ENCODE assay signal across 1 cellular context in the genomic region with DNA sequence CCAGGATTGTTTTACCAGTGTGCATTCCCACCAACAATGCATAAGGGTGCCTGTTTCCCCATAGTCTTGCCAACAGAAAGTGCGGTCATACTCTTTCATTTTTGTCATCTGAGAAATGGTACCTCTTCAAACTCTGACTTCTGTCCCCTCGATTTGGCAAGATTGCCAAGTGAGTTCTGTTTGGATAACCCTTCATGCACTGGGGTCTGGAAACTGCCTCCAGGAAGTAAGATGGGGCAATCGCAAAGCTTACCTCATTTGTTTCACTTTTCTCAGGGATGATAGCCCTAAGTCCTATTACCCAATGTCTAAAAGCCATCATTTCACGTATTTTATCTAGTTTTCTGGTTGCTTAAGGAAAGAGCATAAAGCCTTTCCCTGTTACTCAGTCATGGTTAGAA.
A peak's percentile ranks its signal among the peaks of the same experiment; 100 is the strongest.
TF ChIP-seq lines count a peak whose summit lies in the region.

No MANE protein-coding gene starts in this region.

TF ChIP-seq in HepG2, 621 proteins besides CTCF, POLR2A, EP300 and RAD21 (continued from another document and continues in another):
- TF ChIP-seq, protein P1, sequence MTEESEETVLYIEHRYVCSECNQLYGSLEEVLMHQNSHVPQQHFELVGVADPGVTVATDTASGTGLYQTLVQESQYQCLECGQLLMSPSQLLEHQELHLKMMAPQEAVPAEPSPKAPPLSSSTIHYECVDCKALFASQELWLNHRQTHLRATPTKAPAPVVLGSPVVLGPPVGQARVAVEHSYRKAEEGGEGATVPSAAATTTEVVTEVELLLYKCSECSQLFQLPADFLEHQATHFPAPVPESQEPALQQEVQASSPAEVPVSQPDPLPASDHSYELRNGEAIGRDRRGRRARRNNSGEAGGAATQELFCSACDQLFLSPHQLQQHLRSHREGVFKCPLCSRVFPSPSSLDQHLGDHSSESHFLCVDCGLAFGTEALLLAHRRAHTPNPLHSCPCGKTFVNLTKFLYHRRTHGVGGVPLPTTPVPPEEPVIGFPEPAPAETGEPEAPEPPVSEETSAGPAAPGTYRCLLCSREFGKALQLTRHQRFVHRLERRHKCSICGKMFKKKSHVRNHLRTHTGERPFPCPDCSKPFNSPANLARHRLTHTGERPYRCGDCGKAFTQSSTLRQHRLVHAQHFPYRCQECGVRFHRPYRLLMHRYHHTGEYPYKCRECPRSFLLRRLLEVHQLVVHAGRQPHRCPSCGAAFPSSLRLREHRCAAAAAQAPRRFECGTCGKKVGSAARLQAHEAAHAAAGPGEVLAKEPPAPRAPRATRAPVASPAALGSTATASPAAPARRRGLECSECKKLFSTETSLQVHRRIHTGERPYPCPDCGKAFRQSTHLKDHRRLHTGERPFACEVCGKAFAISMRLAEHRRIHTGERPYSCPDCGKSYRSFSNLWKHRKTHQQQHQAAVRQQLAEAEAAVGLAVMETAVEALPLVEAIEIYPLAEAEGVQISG (CRISPR knock-in tag; IDR thresholded peaks at IDR 0.05): no peak
- TF ChIP-seq, protein P2, sequence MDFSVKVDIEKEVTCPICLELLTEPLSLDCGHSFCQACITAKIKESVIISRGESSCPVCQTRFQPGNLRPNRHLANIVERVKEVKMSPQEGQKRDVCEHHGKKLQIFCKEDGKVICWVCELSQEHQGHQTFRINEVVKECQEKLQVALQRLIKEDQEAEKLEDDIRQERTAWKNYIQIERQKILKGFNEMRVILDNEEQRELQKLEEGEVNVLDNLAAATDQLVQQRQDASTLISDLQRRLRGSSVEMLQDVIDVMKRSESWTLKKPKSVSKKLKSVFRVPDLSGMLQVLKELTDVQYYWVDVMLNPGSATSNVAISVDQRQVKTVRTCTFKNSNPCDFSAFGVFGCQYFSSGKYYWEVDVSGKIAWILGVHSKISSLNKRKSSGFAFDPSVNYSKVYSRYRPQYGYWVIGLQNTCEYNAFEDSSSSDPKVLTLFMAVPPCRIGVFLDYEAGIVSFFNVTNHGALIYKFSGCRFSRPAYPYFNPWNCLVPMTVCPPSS (IDR thresholded peaks at IDR 0.05): no peak
- TF ChIP-seq ZSCAN12 (CRISPR knock-in tag; IDR thresholded peaks at IDR 0.05) (no peak), ZFP36 (IDR thresholded peaks at IDR 0.05; ENCODE audit: borderline replicate concordance, low read depth, low read length, partially characterized antibody) (no peak), NFE2L2 (IDR thresholded peaks at IDR 0.05; ENCODE audit: low read length) (no peak), STAT5B (CRISPR knock-in tag; IDR thresholded peaks at IDR 0.05) (no peak), ZNF713 (CRISPR knock-in tag; IDR thresholded peaks at IDR 0.05) (no peak), FOXK1 (CRISPR knock-in tag; IDR thresholded peaks at IDR 0.05; ENCODE audit: borderline replicate concordance, low read depth) (peak; percentile 39; the same call in 1 of the 2 replicates), ZNF879 (CRISPR knock-in tag; IDR thresholded peaks at IDR 0.05) (no peak), MEIS1 (CRISPR knock-in tag; IDR thresholded peaks at IDR 0.05; ENCODE audit: borderline replicate concordance) (no peak), KDM6A (CRISPR knock-in tag; IDR thresholded peaks at IDR 0.05; ENCODE audit: low read depth) (no peak; the same call in 1 of the 2 replicates), ZNF605 (CRISPR knock-in tag; IDR thresholded peaks at IDR 0.05) (no peak), PAX8 (CRISPR knock-in tag; IDR thresholded peaks at IDR 0.05; ENCODE audit: borderline replicate concordance) (no peak), GLI4 (CRISPR knock-in tag; IDR thresholded peaks at IDR 0.05; ENCODE audit: borderline replicate concordance) (no peak), ZNF441 (CRISPR knock-in tag; IDR thresholded peaks at IDR 0.05; ENCODE audit: borderline replicate concordance) (no peak), ZNF564 (CRISPR knock-in tag; IDR thresholded peaks at IDR 0.05) (no peak), ZFP90 (CRISPR knock-in tag; IDR thresholded peaks at IDR 0.05; ENCODE audit: borderline replicate concordance) (no peak), ZNF20 (CRISPR knock-in tag; IDR thresholded peaks at IDR 0.05) (no peak), MLLT10 (CRISPR knock-in tag; IDR thresholded peaks at IDR 0.05) (no peak), ZNF138 (CRISPR knock-in tag; IDR thresholded peaks at IDR 0.05; ENCODE audit: low read depth) (no peak), ATAD3A (CRISPR knock-in tag; IDR thresholded peaks at IDR 0.05) (no peak), ATRX (CRISPR knock-in tag; IDR thresholded peaks at IDR 0.05; ENCODE audit: borderline replicate concordance) (no peak), MXD4 (CRISPR knock-in tag; IDR thresholded peaks at IDR 0.05) (no peak), TBP (CRISPR knock-in tag; IDR thresholded peaks at IDR 0.05) (no peak), HIVEP1 (CRISPR knock-in tag; IDR thresholded peaks at IDR 0.05) (no peak), DPF2 (CRISPR knock-in tag; IDR thresholded peaks at IDR 0.05; ENCODE audit: borderline replicate concordance, low read depth) (no peak), ZNF496 (CRISPR knock-in tag; IDR thresholded peaks at IDR 0.05; ENCODE audit: insufficient replicate concordance) (no peak), SP4 (CRISPR knock-in tag; IDR thresholded peaks at IDR 0.05) (no peak), HHEX (CRISPR knock-in tag; IDR thresholded peaks at IDR 0.05) (no peak), GPN1 (CRISPR knock-in tag; IDR thresholded peaks at IDR 0.05; ENCODE audit: borderline replicate concordance) (no peak), NR2F1 (CRISPR knock-in tag; IDR thresholded peaks at IDR 0.05) (no peak), ZFY (CRISPR knock-in tag; IDR thresholded peaks at IDR 0.05) (no peak), KDM2A (CRISPR knock-in tag; IDR thresholded peaks at IDR 0.05; ENCODE audit: borderline replicate concordance, low read depth) (no peak), ZKSCAN8 (CRISPR knock-in tag; IDR thresholded peaks at IDR 0.05; ENCODE audit: borderline replicate concordance) (0 out of 2 replicates have a peak, but pooled peaks have one; percentile 37)
- TF ChIP-seq, protein P3, sequence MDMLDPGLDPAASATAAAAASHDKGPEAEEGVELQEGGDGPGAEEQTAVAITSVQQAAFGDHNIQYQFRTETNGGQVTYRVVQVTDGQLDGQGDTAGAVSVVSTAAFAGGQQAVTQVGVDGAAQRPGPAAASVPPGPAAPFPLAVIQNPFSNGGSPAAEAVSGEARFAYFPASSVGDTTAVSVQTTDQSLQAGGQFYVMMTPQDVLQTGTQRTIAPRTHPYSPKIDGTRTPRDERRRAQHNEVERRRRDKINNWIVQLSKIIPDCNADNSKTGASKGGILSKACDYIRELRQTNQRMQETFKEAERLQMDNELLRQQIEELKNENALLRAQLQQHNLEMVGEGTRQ (IDR thresholded peaks at IDR 0.05; ENCODE audit: low read depth, low read length): no peak
- TF ChIP-seq, protein P3 (CRISPR knock-in tag; IDR thresholded peaks at IDR 0.05; ENCODE audit: borderline replicate concordance): no peak
- TF ChIP-seq, protein P4, sequence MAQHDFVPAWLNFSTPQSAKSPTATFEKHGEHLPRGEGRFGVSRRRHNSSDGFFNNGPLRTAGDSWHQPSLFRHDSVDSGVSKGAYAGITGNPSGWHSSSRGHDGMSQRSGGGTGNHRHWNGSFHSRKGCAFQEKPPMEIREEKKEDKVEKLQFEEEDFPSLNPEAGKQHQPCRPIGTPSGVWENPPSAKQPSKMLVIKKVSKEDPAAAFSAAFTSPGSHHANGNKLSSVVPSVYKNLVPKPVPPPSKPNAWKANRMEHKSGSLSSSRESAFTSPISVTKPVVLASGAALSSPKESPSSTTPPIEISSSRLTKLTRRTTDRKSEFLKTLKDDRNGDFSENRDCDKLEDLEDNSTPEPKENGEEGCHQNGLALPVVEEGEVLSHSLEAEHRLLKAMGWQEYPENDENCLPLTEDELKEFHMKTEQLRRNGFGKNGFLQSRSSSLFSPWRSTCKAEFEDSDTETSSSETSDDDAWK (CRISPR knock-in tag; IDR thresholded peaks at IDR 0.05): no peak
- TF ChIP-seq, protein P5, sequence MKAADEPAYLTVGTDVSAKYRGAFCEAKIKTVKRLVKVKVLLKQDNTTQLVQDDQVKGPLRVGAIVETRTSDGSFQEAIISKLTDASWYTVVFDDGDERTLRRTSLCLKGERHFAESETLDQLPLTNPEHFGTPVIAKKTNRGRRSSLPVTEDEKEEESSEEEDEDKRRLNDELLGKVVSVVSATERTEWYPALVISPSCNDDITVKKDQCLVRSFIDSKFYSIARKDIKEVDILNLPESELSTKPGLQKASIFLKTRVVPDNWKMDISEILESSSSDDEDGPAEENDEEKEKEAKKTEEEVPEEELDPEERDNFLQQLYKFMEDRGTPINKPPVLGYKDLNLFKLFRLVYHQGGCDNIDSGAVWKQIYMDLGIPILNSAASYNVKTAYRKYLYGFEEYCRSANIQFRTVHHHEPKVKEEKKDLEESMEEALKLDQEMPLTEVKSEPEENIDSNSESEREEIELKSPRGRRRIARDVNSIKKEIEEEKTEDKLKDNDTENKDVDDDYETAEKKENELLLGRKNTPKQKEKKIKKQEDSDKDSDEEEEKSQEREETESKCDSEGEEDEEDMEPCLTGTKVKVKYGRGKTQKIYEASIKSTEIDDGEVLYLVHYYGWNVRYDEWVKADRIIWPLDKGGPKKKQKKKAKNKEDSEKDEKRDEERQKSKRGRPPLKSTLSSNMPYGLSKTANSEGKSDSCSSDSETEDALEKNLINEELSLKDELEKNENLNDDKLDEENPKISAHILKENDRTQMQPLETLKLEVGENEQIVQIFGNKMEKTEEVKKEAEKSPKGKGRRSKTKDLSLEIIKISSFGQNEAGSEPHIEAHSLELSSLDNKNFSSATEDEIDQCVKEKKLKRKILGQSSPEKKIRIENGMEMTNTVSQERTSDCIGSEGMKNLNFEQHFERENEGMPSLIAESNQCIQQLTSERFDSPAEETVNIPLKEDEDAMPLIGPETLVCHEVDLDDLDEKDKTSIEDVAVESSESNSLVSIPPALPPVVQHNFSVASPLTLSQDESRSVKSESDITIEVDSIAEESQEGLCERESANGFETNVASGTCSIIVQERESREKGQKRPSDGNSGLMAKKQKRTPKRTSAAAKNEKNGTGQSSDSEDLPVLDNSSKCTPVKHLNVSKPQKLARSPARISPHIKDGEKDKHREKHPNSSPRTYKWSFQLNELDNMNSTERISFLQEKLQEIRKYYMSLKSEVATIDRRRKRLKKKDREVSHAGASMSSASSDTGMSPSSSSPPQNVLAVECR (CRISPR knock-in tag; IDR thresholded peaks at IDR 0.05; ENCODE audit: borderline replicate concordance): no peak
- TF ChIP-seq, protein P6, sequence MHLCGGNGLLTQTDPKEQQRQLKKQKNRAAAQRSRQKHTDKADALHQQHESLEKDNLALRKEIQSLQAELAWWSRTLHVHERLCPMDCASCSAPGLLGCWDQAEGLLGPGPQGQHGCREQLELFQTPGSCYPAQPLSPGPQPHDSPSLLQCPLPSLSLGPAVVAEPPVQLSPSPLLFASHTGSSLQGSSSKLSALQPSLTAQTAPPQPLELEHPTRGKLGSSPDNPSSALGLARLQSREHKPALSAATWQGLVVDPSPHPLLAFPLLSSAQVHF (CRISPR knock-in tag; IDR thresholded peaks at IDR 0.05): no peak
- TF ChIP-seq, protein P7, sequence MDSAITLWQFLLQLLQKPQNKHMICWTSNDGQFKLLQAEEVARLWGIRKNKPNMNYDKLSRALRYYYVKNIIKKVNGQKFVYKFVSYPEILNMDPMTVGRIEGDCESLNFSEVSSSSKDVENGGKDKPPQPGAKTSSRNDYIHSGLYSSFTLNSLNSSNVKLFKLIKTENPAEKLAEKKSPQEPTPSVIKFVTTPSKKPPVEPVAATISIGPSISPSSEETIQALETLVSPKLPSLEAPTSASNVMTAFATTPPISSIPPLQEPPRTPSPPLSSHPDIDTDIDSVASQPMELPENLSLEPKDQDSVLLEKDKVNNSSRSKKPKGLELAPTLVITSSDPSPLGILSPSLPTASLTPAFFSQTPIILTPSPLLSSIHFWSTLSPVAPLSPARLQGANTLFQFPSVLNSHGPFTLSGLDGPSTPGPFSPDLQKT (CRISPR knock-in tag; IDR thresholded peaks at IDR 0.05; ENCODE audit: borderline replicate concordance): no peak
